Comparison of ENCODE assay signal across 27 cellular contexts in genomic region chr7:65902306-65902705, GRCh38.
"Had no signal": no experiment of that assay in that cellular context is flagged by ENCODE, and none has a peak within 500 bp of the region (broad histone marks: within the 10 kb centered on the region; RNA-seq: fewer than 3 reads in every experiment).

No MANE protein-coding gene starts in this region.

- DNase-seq: activated CD4-positive, alpha-beta memory T cell treated with anti-CD3 and anti-CD28 coated beads, Interleukin-2, amount 10 ng/mL, durations not matched to agents 7 days and 5 days; activated CD4-positive, alpha-beta T cell treated with anti-CD3 and anti-CD28 coated beads for 36 hours; activated CD4-positive, alpha-beta T cell treated with anti-CD3 and anti-CD28 coated beads, Interleukin-2, amount 10 ng/mL, durations not matched to agents 7 days and 5 days; activated CD4-positive, alpha-beta T cell treated with anti-CD3 and anti-CD28 coated beads, Interleukin-2, amount 50 U/mL, for 4 hours; activated CD4-positive, CD25-positive, alpha-beta regulatory T cell; activated CD4-positive, CD25-positive, alpha-beta regulatory T cell treated with anti-CD3 and anti-CD28 coated beads, Interleukin-2, amount 50 U/mL, for 72 hours; activated CD8-positive, alpha-beta memory T cell treated with anti-CD3 and anti-CD28 coated beads, Interleukin-2, amount 50 U/mL, for 48 hours; activated gamma-delta T cell; activated naive CD4-positive, alpha-beta T cell; activated naive CD4-positive, alpha-beta T cell treated with anti-CD3 and anti-CD28 coated beads, Interleukin-2, amount 10 ng/mL, durations not matched to agents 7 days and 5 days; activated naive CD8-positive, alpha-beta T cell treated with anti-CD3 and anti-CD28 coated beads, Interleukin-2, amount 10 ng/mL, durations not matched to agents 7 days and 5 days; activated T-cell treated with anti-CD3 and anti-CD28 coated beads for 4 hours; activated T-cell treated with anti-CD3 and anti-CD28 coated beads, Interleukin-2, amount 50 U/mL, for 24 hours; activated T-cell treated with anti-CD3 and anti-CD28 coated beads, Interleukin-2, amount 50 U/mL, for 72 hours; dorsolateral prefrontal cortex; effector memory CD4-positive, alpha-beta T cell; endodermal cell; erythroblast; foreskin melanocyte; heart right ventricle; T-helper 2 cell had no signal

- H2AFZ ChIP-seq: hepatocyte had no signal

- H3K4me2 ChIP-seq: hepatocyte had no signal

- H3K27ac ChIP-seq: ascending aorta, coronary artery, dorsolateral prefrontal cortex, esophagus muscularis mucosa, gastroesophageal sphincter, heart right ventricle, hepatocyte had no signal

- H3K9me3 ChIP-seq: ascending aorta, gastroesophageal sphincter had no signal

- H3K4me1 ChIP-seq: ascending aorta, esophagus muscularis mucosa, gastroesophageal sphincter had no signal

- H3K27me3 ChIP-seq: ascending aorta, dorsolateral prefrontal cortex, esophagus muscularis mucosa, gastroesophageal sphincter, heart right ventricle, hepatocyte had no signal

- H3K36me3 ChIP-seq: ascending aorta, esophagus muscularis mucosa had no signal

- ATAC-seq: activated CD4-positive, alpha-beta T cell treated with anti-CD3 and anti-CD28 coated beads for 36 hours; activated naive CD4-positive, alpha-beta T cell treated with anti-CD3 and anti-CD28 coated beads, Interleukin-2, amount 50 U/mL, for 72 hours; activated T-cell treated with anti-CD3 and anti-CD28 coated beads, Interleukin-2, amount 50 U/mL, for 72 hours; gastroesophageal sphincter; heart right ventricle had no signal

- H3K4me3 ChIP-seq: ascending aorta, coronary artery, dorsolateral prefrontal cortex, esophagus muscularis mucosa, gastroesophageal sphincter, heart right ventricle, hepatocyte had no signal
